1 cellular context compared by ENCODE assay signal in genomic region chr11:104343578-104343977, GRCh38.
TF ChIP-seq lines count a peak whose summit lies in the region.

No MANE protein-coding gene starts in this region.

TF ChIP-seq in GM23338, 12 proteins besides CTCF, POLR2A, EP300 and RAD21 (continued from another document):
- TF ChIP-seq, protein P1, sequence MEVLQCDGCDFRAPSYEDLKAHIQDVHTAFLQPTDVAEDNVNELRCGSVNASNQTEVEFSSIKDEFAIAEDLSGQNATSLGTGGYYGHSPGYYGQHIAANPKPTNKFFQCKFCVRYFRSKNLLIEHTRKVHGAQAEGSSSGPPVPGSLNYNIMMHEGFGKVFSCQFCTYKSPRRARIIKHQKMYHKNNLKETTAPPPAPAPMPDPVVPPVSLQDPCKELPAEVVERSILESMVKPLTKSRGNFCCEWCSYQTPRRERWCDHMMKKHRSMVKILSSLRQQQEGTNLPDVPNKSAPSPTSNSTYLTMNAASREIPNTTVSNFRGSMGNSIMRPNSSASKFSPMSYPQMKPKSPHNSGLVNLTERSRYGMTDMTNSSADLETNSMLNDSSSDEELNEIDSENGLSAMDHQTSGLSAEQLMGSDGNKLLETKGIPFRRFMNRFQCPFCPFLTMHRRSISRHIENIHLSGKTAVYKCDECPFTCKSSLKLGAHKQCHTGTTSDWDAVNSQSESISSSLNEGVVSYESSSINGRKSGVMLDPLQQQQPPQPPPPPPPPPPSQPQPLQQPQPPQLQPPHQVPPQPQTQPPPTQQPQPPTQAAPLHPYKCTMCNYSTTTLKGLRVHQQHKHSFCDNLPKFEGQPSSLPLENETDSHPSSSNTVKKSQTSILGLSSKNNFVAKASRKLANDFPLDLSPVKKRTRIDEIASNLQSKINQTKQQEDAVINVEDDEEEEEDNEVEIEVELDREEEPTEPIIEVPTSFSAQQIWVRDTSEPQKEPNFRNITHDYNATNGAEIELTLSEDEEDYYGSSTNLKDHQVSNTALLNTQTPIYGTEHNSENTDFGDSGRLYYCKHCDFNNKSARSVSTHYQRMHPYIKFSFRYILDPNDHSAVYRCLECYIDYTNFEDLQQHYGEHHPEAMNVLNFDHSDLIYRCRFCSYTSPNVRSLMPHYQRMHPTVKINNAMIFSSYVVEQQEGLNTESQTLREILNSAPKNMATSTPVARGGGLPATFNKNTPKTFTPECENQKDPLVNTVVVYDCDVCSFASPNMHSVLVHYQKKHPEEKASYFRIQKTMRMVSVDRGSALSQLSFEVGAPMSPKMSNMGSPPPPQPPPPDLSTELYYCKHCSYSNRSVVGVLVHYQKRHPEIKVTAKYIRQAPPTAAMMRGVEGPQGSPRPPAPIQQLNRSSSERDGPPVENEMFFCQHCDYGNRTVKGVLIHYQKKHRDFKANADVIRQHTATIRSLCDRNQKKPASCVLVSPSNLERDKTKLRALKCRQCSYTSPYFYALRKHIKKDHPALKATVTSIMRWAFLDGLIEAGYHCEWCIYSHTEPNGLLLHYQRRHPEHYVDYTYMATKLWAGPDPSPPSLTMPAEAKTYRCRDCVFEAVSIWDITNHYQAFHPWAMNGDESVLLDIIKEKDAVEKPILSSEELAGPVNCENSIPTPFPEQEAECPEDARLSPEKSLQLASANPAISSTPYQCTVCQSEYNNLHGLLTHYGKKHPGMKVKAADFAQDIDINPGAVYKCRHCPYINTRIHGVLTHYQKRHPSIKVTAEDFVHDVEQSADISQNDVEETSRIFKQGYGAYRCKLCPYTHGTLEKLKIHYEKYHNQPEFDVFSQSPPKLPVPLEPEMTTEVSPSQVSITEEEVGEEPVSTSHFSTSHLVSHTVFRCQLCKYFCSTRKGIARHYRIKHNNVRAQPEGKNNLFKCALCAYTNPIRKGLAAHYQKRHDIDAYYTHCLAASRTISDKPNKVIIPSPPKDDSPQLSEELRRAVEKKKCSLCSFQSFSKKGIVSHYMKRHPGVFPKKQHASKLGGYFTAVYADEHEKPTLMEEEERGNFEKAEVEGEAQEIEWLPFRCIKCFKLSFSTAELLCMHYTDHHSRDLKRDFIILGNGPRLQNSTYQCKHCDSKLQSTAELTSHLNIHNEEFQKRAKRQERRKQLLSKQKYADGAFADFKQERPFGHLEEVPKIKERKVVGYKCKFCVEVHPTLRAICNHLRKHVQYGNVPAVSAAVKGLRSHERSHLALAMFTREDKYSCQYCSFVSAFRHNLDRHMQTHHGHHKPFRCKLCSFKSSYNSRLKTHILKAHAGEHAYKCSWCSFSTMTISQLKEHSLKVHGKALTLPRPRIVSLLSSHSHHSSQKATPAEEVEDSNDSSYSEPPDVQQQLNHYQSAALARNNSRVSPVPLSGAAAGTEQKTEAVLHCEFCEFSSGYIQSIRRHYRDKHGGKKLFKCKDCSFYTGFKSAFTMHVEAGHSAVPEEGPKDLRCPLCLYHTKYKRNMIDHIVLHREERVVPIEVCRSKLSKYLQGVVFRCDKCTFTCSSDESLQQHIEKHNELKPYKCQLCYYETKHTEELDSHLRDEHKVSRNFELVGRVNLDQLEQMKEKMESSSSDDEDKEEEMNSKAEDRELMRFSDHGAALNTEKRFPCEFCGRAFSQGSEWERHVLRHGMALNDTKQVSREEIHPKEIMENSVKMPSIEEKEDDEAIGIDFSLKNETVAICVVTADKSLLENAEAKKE (CRISPR knock-in tag; IDR thresholded peaks at IDR 0.05) = no peak
- TF ChIP-seq STAT1 (IDR thresholded peaks at IDR 0.05; ENCODE audit: unreplicated experiment) = no peak
- TF ChIP-seq EZH2 (IDR thresholded peaks at IDR 0.05; ENCODE audit: low read depth, unreplicated experiment) = no peak
TF ChIP-seq in GM23338: peak in this region for 0.
